ENCODE assay signal across 1 cellular context in the genomic region with DNA sequence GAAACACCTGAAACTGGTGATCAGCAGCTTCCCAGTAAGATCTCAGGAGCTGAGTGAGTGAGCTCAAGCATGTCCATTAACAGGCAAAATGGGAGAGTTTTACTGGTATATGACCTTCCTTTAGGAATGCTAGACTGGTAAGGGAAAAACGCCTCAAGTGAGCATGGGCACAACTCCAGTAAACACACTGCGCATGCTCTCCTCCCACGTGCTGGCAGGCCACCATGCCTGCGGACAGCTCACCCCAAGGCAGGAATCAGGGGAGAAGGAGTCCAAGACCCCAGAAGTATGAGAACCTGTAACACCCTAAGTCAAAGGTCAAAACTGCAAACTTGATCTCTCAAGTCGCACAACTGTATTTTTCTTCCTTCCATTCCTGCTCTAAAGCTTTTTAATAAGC.
TF ChIP-seq lines count a peak whose summit lies in the region.

No MANE protein-coding gene starts in this region.

TF ChIP-seq in H1, 55 proteins besides CTCF, POLR2A, EP300 and RAD21:
- TF ChIP-seq NANOG (IDR thresholded peaks at IDR 0.05; ENCODE audit: insufficient read depth, low read depth, low read length, poor library complexity, severe bottlenecking) (no peak), RBBP5 (IDR thresholded peaks at IDR 0.05; ENCODE audit: borderline replicate concordance, low read depth, low read length) (no peak), CHD2 (IDR thresholded peaks at IDR 0.05; ENCODE audit: low read length) (no peak), NRF1 (IDR thresholded peaks at IDR 0.05; ENCODE audit: low read depth, low read length) (no peak), TCF12 (IDR thresholded peaks at IDR 0.05; ENCODE audit: low read depth, low read length) (no peak), HDAC2 (IDR thresholded peaks at IDR 0.05; ENCODE audit: borderline replicate concordance in 1 of 2, low read depth in 2 of 2, low read length in 2 of 2) (no peak), ASH2L (IDR thresholded peaks at IDR 0.05; ENCODE audit: low read length) (no peak), BRCA1 (IDR thresholded peaks at IDR 0.05; ENCODE audit: low read depth, low read length) (no peak), CHD1 (IDR thresholded peaks at IDR 0.05; ENCODE audit: low read depth, low read length) (no peak), JUN (IDR thresholded peaks at IDR 0.05; ENCODE audit: low read depth, low read length) (no peak), CBX8 (IDR thresholded peaks at IDR 0.05; ENCODE audit: borderline replicate concordance, low read depth, low read length) (no peak), EZH2 (IDR thresholded peaks at IDR 0.05; ENCODE audit: low read depth, low read length, severe bottlenecking) (no peak), PHF8 (conservative IDR thresholded peaks at IDR 0.05; ENCODE audit: low read depth, low read length) (no peak)
- TF ChIP-seq, protein P1, sequence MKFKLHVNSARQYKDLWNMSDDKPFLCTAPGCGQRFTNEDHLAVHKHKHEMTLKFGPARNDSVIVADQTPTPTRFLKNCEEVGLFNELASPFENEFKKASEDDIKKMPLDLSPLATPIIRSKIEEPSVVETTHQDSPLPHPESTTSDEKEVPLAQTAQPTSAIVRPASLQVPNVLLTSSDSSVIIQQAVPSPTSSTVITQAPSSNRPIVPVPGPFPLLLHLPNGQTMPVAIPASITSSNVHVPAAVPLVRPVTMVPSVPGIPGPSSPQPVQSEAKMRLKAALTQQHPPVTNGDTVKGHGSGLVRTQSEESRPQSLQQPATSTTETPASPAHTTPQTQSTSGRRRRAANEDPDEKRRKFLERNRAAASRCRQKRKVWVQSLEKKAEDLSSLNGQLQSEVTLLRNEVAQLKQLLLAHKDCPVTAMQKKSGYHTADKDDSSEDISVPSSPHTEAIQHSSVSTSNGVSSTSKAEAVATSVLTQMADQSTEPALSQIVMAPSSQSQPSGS (IDR thresholded peaks at IDR 0.05; ENCODE audit: low read length), result no peak
- TF ChIP-seq, protein P2, sequence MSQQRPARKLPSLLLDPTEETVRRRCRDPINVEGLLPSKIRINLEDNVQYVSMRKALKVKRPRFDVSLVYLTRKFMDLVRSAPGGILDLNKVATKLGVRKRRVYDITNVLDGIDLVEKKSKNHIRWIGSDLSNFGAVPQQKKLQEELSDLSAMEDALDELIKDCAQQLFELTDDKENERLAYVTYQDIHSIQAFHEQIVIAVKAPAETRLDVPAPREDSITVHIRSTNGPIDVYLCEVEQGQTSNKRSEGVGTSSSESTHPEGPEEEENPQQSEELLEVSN (IDR thresholded peaks at IDR 0.05), result no peak
